8 cellular contexts compared by ENCODE assay signal in genomic region chr22:21468194-21469096, GRCh38. TPM values are rescaled to one million over a fixed set of nuclear protein-coding genes. Genes with fewer than 3 reads are reported as not detected.
DNase-seq lines count a peak whose midpoint lies in the region; ATAC-seq, FAIRE-seq and TF ChIP-seq lines count a peak whose summit lies in the region.
"Not testable (repeated sequence)": the region's sequence is repeated elsewhere in the genome, so short reads cannot be mapped to it uniquely, and the experiment has no call there.

No MANE protein-coding gene starts in this region.

- not testable (repeated sequence) for H3K4me1 ChIP-seq in thoracic aorta (ENCODE audit: control insufficient read depth in 1 of 2, low read depth in 2 of 2)

- not testable (repeated sequence) for DNase-seq in GM18507 (ENCODE audit: extremely low spot score, insufficient read length, low read depth); chondrocyte (ENCODE audit: low spot score)
- DNase-seq in LHCN-M2 (ENCODE audit: low read depth) (peak; percentile 46), iris pigment epithelial cell (ENCODE audit: low read depth) (peak; percentile 73), sciatic nerve (ENCODE audit: low spot score) (peak; percentile 94), thoracic aorta (ENCODE audit: low spot score) (peak; percentile 45)
- peak; percentile 73 to 85 for DNase-seq in activated CD8-positive, alpha-beta memory T cell treated with anti-CD3 and anti-CD28 coated beads for 1 hour (ENCODE audit: extremely low read depth in 1 of 2, low read depth in 1 of 2)

- not testable (repeated sequence) for H3K27me3 ChIP-seq in thoracic aorta (replicated peaks; ENCODE audit: insufficient read depth)

- H3K4me3 Mint-ChIP-seq in chondrocyte (ENCODE audit: unreplicated experiment) = peak overlapping the region; percentile 80

- H3K4me1 Mint-ChIP-seq in chondrocyte (ENCODE audit: low read depth) = not testable (repeated sequence)

- H3K36me3 ChIP-seq in thoracic aorta = not testable (repeated sequence)

- not testable (repeated sequence) for H3K36me3 Mint-ChIP-seq in chondrocyte (ENCODE audit: low read depth)

- peak; percentile 87 for ATAC-seq in HG02642 (IDR thresholded peaks at IDR 0.05; ENCODE audit: poor library complexity, unreplicated experiment)
- ATAC-seq in sciatic nerve = peak; percentile 98
- peak; percentile 67 for ATAC-seq in thoracic aorta (ENCODE audit: insufficient number of reproducible peaks, low FRiP score, low read depth)

- not testable (repeated sequence) for H3K27me3 Mint-ChIP-seq in chondrocyte (ENCODE audit: low read depth)

- peak overlapping the region; percentile 81 for H3K27ac Mint-ChIP-seq in chondrocyte (ENCODE audit: unreplicated experiment)

- not testable (repeated sequence) for TF ChIP-seq CTCF in chondrocyte (IDR thresholded peaks at IDR 0.05); thoracic aorta (IDR thresholded peaks at IDR 0.05)

- H3K9me3 Mint-ChIP-seq in chondrocyte (ENCODE audit: low read depth) = not testable (repeated sequence)

- peak; percentile 64 for FAIRE-seq in GM18507 (lab: Jason Lieb, UNC)

- not testable (repeated sequence) for H3K9me3 ChIP-seq in thoracic aorta

- intact Hi-C loops in sciatic nerve (cut with DNase I) = not testable (repeated sequence)

- not testable (repeated sequence) for H3K27ac ChIP-seq in thoracic aorta

- H3K4me3 ChIP-seq in thoracic aorta = peak overlapping the region; percentile 66

RNA-seq across cellular contexts. Expression of gene TMEM191C, which starts 1.3 kb away (rescaled TPM):
- total RNA-seq in LHCN-M2 (2014; rRNA removed) (0.32 and 0.69 TPM in 2 replicates), chondrocyte (0.49 to 1.7 TPM (median 1.5 TPM) in 3 replicates), sciatic nerve (1.4 TPM), thoracic aorta (under 1 TPM; 0.27 to 0.63 TPM)
- polyA plus RNA-seq in LHCN-M2 (2012) = 1.3 TPM

RNA-seq across cellular contexts. Expression of gene HIC2, which starts 51.3 kb away (rescaled TPM):
- total RNA-seq in LHCN-M2 (2014; rRNA removed) = 2.1 and 2.8 TPM in 2 replicates
- 1.2 TPM for polyA plus RNA-seq in LHCN-M2 (2012)
- 4.3 to 4.9 TPM (median 4.5 TPM) in 3 replicates for total RNA-seq in chondrocyte
- 4.8 TPM for total RNA-seq in sciatic nerve
- 1 to 10 TPM; 2.8 to 8.2 TPM for total RNA-seq in thoracic aorta
